9 cellular contexts compared by ENCODE assay signal in the genomic region with DNA sequence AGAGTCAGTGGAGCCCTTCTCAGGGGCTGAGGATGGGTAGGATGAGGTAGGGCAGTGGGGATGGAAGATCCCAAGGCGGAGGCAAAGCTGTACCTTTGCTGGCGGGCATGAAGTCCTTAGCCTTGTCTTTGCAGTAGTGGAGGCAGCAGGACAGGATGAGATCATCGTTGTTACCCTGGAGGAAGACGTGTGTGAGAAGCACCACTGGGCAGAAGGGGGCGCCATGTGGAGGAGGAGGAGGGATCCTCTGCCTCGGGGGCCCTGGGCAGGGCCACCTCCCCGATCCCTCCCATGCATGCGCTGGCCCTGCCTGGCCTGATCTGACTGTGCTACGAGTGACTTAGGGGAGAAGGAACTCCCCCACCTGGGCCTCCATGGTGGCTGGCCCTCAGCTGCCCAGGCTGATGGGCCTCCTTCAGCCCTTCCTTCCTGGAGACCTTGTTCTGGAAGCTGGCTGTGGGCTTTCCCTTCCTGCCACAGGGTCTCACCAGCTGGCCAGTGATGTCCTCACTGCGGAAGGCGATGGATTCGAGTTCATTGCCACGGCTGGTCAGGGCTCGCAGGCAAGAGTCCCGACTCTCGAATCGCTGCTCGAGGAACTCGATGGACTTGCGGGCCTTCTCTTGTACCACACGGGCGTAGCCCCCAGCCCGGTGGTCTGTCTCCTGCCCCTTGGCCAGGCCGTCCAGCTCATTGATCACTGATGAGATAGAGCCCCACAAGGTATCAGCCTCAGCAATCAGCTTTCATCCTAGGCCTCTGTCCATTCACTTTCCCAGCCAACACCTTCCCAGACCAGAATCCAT. TPM values are rescaled to one million over a fixed set of nuclear protein-coding genes. Genes with fewer than 3 reads are reported as not detected.
A peak's percentile ranks its signal among the peaks of the same experiment; 100 is the strongest.
DNase-seq lines count a peak whose midpoint lies in the region; ATAC-seq, FAIRE-seq and TF ChIP-seq lines count a peak whose summit lies in the region.
"Had no signal": no experiment of that assay in that cellular context is flagged by ENCODE, and none has a peak within 500 bp of the region (broad histone marks: within the 10 kb centered on the region; RNA-seq: fewer than 3 reads in every experiment).

No MANE protein-coding gene starts in this region.

- H3K4me3 Mint-ChIP-seq in endodermal cell, result no peak overlapping the region
- no peak overlapping the region for H3K4me3 Mint-ChIP-seq in osteocyte (ENCODE audit: unreplicated experiment)

- FAIRE-seq in GM19239 (lab: Jason Lieb, UNC), result no peak
- FAIRE-seq: endometrium had no signal

- H3K9me3 Mint-ChIP-seq in endodermal cell (no peaks in the 10 kb centered on the region), osteocyte (ENCODE audit: unreplicated experiment) (no peaks in the 10 kb centered on the region)

- H3K36me3 Mint-ChIP-seq in endodermal cell (ENCODE audit: low read depth) (peaks cover 67% of the 10 kb centered on the region), osteocyte (ENCODE audit: unreplicated experiment) (peaks cover 26% of the 10 kb centered on the region)

- DNase-seq in 8988T (peak; percentile 64), GM19239 (ENCODE audit: insufficient read length, low spot score) (peak; percentile 46), UCSD-AML1 (lab: John Stamatoyannopoulos, UW; ENCODE audit: unreplicated experiment) (peak; percentile 59), endodermal cell (peak; percentile 97), osteocyte (ENCODE audit: extremely low spot score, unreplicated experiment) (no peak), DMS114 treated with DMSO at 0.1 percent for 48 hours (lab: John Stamatoyannopoulos, UW; ENCODE audit: unreplicated experiment) (no peak), NCI-H2171 treated with DMSO at 0.1 percent for 48 hours (lab: John Stamatoyannopoulos, UW) (no peak)

- H3K9ac ChIP-seq in endodermal cell (ENCODE audit: extremely low read depth, low read length, poor library complexity, severe bottlenecking), result no peak overlapping the region

- WGBS in endodermal cell (ENCODE audit: insufficient coverage in 1 of 2, insufficient read length in 1 of 2), 2 experiments, result 92 to 94% methylated on average over 15 to 24 of the region's 24 CpGs

- TF ChIP-seq CTCF in endodermal cell (conservative IDR thresholded peaks at IDR 0.05) (peak; percentile 82), osteocyte (IDR thresholded peaks at IDR 0.05) (peak; percentile 45)

- ATAC-seq in HG03139 (IDR thresholded peaks at IDR 0.05; ENCODE audit: unreplicated experiment), result no peak

- no peak overlapping the region for H3K27ac ChIP-seq in endodermal cell (ENCODE audit: low read depth, low read length)

- H3K27me3 ChIP-seq in endodermal cell (ENCODE audit: control insufficient read depth, insufficient read depth, low read length, poor library complexity, severe bottlenecking), result peaks cover 13% of the 10 kb centered on the region

- H3K4me1 ChIP-seq in endodermal cell (ENCODE audit: control insufficient read depth, insufficient read depth, low read length), result peaks cover 10% of the 10 kb centered on the region

- H3K9me3 ChIP-seq in endodermal cell (ENCODE audit: control insufficient read depth, low read length), result no peaks in the 10 kb centered on the region

- peaks cover 95% of the 10 kb centered on the region for H3K36me3 ChIP-seq in endodermal cell (ENCODE audit: control insufficient read depth, insufficient read depth, low read length)

- H3K27ac Mint-ChIP-seq in endodermal cell (peak overlapping the region; percentile 45), osteocyte (ENCODE audit: unreplicated experiment) (peak overlapping the region; percentile 59)

- H3K4me1 Mint-ChIP-seq in endodermal cell (peaks cover 26% of the 10 kb centered on the region), osteocyte (ENCODE audit: unreplicated experiment) (peaks cover 70% of the 10 kb centered on the region)

- H3K27me3 Mint-ChIP-seq in endodermal cell (ENCODE audit: insufficient read depth), result peaks cover 17% of the 10 kb centered on the region
- H3K27me3 Mint-ChIP-seq in osteocyte (ENCODE audit: unreplicated experiment), result no peaks in the 10 kb centered on the region

- no peak overlapping the region for H3K4me3 ChIP-seq in endodermal cell (ENCODE audit: low read length)

RNA-seq across cellular contexts. Expression of a gene that starts 10.3 kb away (rescaled TPM):
- total RNA-seq in endodermal cell (under 1 TPM; 0.13 to 0.57 TPM), osteocyte (3.3 and 3.7 TPM in 2 replicates)
- 0.64 TPM for polyA plus RNA-seq in endodermal cell (2013, experiment 1 of 2)
- polyA plus RNA-seq in endodermal cell (2013, experiment 2 of 2), result 0.21 TPM

RNA-seq across cellular contexts. Expression of a gene that starts 23.4 kb away (rescaled TPM):
- total RNA-seq in endodermal cell, result 10 to 100 TPM; 19.8 to 27.5 TPM
- 24.3 TPM for polyA plus RNA-seq in endodermal cell (2013, experiment 1 of 2)
- polyA plus RNA-seq in endodermal cell (2013, experiment 2 of 2), result 24.8 TPM
- total RNA-seq in osteocyte, result 33.2 and 35.9 TPM in 2 replicates

RNA-seq across cellular contexts. Expression of a gene that starts 35.2 kb away (rescaled TPM):
- 10 to 100 TPM; 31.1 to 48.3 TPM for total RNA-seq in endodermal cell
- polyA plus RNA-seq in endodermal cell (2013, experiment 1 of 2), result 34.4 TPM
- 26.5 TPM for polyA plus RNA-seq in endodermal cell (2013, experiment 2 of 2)
- total RNA-seq in osteocyte, result 57.3 and 59.0 TPM in 2 replicates

RNA-seq across cellular contexts. Expression of a gene that starts 40.0 kb away (rescaled TPM):
- total RNA-seq in endodermal cell (10 to 100 TPM; 18.2 to 19.6 TPM), osteocyte (3.7 and 3.8 TPM in 2 replicates)
- polyA plus RNA-seq in endodermal cell (2013, experiment 1 of 2), result 5.4 TPM
- polyA plus RNA-seq in endodermal cell (2013, experiment 2 of 2), result 7.7 TPM

Comparison
In these comparisons a context has a peak if more than half of its experiments do, and no peak if none do; other contexts are left out.
1. DNase-seq: peak in 8988T (single experiment), GM19239 (single experiment), UCSD-AML1 (single experiment) and endodermal cell (single experiment); none in osteocyte (single experiment), DMS114 treated with DMSO at 0.1 percent for 48 hours (single experiment) and NCI-H2171 treated with DMSO at 0.1 percent for 48 hours (single experiment).